Comparison of ENCODE assay signal across 12 cellular contexts in the genomic region with DNA sequence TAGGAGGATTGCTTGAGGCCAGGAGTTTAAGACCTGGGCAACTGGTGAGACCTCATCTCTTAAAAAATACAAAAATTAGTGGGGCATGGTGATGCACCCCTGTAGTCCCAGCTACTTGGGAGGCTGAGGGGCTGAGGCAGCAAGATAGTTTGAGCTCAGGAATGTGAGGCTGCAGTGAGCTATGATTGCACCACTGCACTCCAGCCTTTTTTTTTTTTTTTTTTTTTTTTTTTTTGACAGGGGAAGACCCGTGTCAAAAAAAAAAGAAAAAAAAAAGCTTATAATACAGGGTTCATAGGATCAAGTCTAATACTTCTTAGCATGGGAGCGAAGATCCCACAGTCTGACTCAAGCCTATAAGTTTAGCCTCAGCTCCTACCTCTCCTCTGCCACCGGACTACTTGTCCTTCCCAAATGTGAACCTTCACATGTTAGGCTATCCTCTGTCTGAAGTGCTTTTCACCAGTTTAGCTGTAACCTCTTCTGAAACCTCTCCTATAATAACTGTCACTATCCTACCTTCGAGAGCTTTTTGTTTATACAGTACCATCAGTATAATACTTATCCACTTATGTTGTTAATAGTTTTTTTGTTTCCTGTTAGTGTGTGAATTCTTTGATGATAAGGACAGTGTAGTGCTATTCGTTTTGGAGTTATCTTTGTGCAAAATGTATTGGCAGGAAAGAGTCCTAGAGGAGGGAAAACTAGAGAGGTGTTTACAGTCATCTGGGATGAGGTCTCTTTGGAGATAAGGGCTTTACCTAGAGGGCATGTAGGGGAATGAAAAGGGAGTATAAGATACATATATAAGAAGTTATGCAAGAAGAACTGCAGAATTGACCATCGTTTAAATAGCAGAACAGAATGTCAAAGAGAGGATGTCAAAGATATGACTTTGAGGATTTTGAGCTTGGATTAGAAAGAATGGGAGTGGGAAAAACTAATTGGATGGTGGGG.
"Had no signal": no experiment of that assay in that cellular context is flagged by ENCODE, and none has a peak within 500 bp of the region (broad histone marks: within the 10 kb centered on the region; RNA-seq: fewer than 3 reads in every experiment).

No MANE protein-coding gene starts in this region.

- H3K4me3 ChIP-seq: coronary artery, heart right ventricle had no signal

- H3K27ac ChIP-seq: coronary artery, heart right ventricle had no signal

- H3K9me3 ChIP-seq: heart right ventricle had no signal

- DNase-seq: activated CD4-positive, alpha-beta T cell treated with anti-CD3 and anti-CD28 coated beads, Interleukin-2, amount 50 U/mL, for 1 hour; activated CD4-positive, CD25-positive, alpha-beta regulatory T cell; activated naive CD4-positive, alpha-beta T cell treated with anti-CD3 and anti-CD28 coated beads, Interleukin-2, amount 10 ng/mL, durations not matched to agents 7 days and 5 days; activated T-cell treated with anti-CD3 and anti-CD28 coated beads for 4 hours; central memory CD4-positive, alpha-beta T cell; effector CD4-positive, alpha-beta T cell; heart right ventricle; stimulated activated CD4-positive, alpha-beta T cell treated with anti-CD3 and anti-CD28 coated beads, Interleukin-12 subunit alpha, Interleukin-12 subunit beta, amount 100 ng/mL, for 4 hours; stimulated activated naive CD8-positive, alpha-beta T cell treated with anti-CD3 and anti-CD28 coated beads, Interleukin-15, Interleukin-2, amounts not matched to agents 100 U/mL and 50 U/mL, for 24 hours had no signal

- ATAC-seq: activated T-helper 17 cell treated with anti-CD3 and anti-CD28 coated beads, Interleukin-2, amount 50 U/mL, for 72 hours; heart right ventricle; natural killer cell treated with Interleukin-12 subunit alpha and Interleukin-12 subunit beta and Interleukin-15 and Interleukin-18, amount 100 ng/mL, for 72 hours; stimulated activated naive CD8-positive, alpha-beta T cell treated with anti-CD3 and anti-CD28 coated beads, Interleukin-15, Interleukin-2, amounts not matched to agents 100 U/mL and 50 U/mL, for 24 hours had no signal

- H3K27me3 ChIP-seq: heart right ventricle had no signal
